9 cellular contexts compared by ENCODE assay signal in the genomic region with DNA sequence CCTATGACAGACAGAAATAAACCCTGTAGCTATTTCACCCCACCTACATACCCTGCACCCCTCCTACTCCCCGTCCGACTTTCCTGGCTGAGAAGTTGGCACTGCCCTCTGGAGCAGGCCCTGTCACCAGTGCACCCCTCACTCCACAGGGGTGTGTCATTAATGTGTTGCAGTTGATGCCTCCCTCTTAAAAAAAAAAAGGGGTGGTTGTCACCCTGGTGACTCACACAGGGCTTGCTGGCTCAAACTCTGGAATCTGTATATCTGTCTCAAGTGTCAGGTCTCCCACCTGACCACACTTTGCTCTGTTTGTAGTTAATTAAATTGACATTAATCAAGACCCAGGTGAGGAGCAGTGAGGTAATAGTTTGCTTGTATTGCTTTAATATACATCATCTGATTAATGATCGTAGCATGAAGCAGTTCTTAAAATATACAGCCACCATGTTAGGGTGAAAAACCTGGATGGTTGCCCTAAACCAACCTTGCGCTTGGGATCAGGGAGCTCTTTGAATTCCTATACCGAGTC. TPM values are rescaled to one million over a fixed set of nuclear protein-coding genes. Genes with fewer than 3 reads are reported as not detected.
DNase-seq lines count a peak whose midpoint lies in the region; ATAC-seq, FAIRE-seq and TF ChIP-seq lines count a peak whose summit lies in the region.
"Had no signal": no experiment of that assay in that cellular context is flagged by ENCODE, and none has a peak within 500 bp of the region (broad histone marks: within the 10 kb centered on the region; RNA-seq: fewer than 3 reads in every experiment).

No MANE protein-coding gene starts in this region.

- TF ChIP-seq EP300 in A549 (IDR thresholded peaks at IDR 0.05) (no peak), gastroesophageal sphincter (IDR thresholded peaks at IDR 0.05) (no peak), ovary (IDR thresholded peaks at IDR 0.05) (no peak)

- H3K27ac ChIP-seq in A549 (peak overlapping the region in 1 of 2 experiments; percentile 43; a peak in 1 of 6 replicates), gastroesophageal sphincter (peak overlapping the region in 2 of 4 donors; percentile 36 to 68), ovary (no peak overlapping the region)
- H3K27ac ChIP-seq: VCaP had no signal

- H3K4me3 ChIP-seq in A549 (no peak overlapping the region), gastroesophageal sphincter (no peak overlapping the region), ovary (no peak overlapping the region)

- H3K4me3 Mint-ChIP-seq in activated B cell treated with CpG ODN at 0.5 μM for 24 hours (no peak overlapping the region), immature natural killer cell (peak overlapping the region; percentile 53 to 90 (median 65))

- H3K27me3 Mint-ChIP-seq in activated B cell treated with CpG ODN at 0.5 μM for 24 hours = no peaks in the 10 kb centered on the region
- H3K27me3 Mint-ChIP-seq in immature natural killer cell (ENCODE audit: low read depth in 3 of 3) = peaks cover 6 to 19% (median 7%) of the 10 kb centered on the region in 3 donors

- TF ChIP-seq POLR2A in A549 (IDR thresholded peaks at IDR 0.05; ENCODE audit: low read length) = no peak
- TF ChIP-seq POLR2A in gastroesophageal sphincter (IDR thresholded peaks at IDR 0.05) = no peak
- no peak for TF ChIP-seq POLR2A in ovary (IDR thresholded peaks at IDR 0.05)

- intact Hi-C loops in activated B cell treated with CpG ODN at 0.5 μM for 24 hours (cut with micrococcal nuclease) = loop anchor here (10.0 kb wide), 1 partner anchor 339 kb away; a partner anchor contains a TSS
- intact Hi-C loops in ovary (cut with DNase I) = no loop called here

- DNase-seq in A549 (ENCODE audit: low read depth in 1 of 2, low spot score in 1 of 2) (no peak), GM03348 (ENCODE audit: low spot score) (peak; percentile 52), activated B cell treated with CpG ODN at 0.5 μM for 24 hours (no peak), immature natural killer cell (peak in 2 of 3 donors; percentile 26 to 35), ovary (no peak)

- H3K36me3 ChIP-seq in gastroesophageal sphincter = no peaks in the 10 kb centered on the region
- H3K36me3 ChIP-seq in ovary = no peaks in the 10 kb centered on the region

- peaks cover 37% of the 10 kb centered on the region for H3K4me1 ChIP-seq in A549
- peaks cover 0 to 62% (median 26%) of the 10 kb centered on the region in 3 donors for H3K4me1 ChIP-seq in gastroesophageal sphincter
- H3K4me1 ChIP-seq in ovary (ENCODE audit: insufficient read depth) = peaks cover 7% of the 10 kb centered on the region

- CTCF ChIA-PET in A549 (lab: Yijun Ruan, JAX) (interaction anchor here (0.9 to 1.5 kb wide), 3 partner anchors 37 to 87 kb away, joined by 3 to 8 read pairs (median 3); no protein-coding TSS in a partner anchor), activated B cell treated with CpG ODN at 0.5 μM for 24 hours (lab: Charles Lee) (interaction anchor here (5.0 kb wide), 1 partner anchor 87 kb away, joined by 49 read pairs; no protein-coding TSS in a partner anchor)

- H3K27ac Mint-ChIP-seq in activated B cell treated with CpG ODN at 0.5 μM for 24 hours (peak overlapping the region; percentile 63), immature natural killer cell (peak overlapping the region; percentile 82 to 97 (median 92))

- no peak for FAIRE-seq in A549 (lab: Jason Lieb, UNC)

- no peak for TF ChIP-seq CTCF in A549 (IDR thresholded peaks at IDR 0.05)
- no peak for TF ChIP-seq CTCF in activated B cell treated with CpG ODN at 0.5 μM for 24 hours (IDR thresholded peaks at IDR 0.05)
- no peak for TF ChIP-seq CTCF in gastroesophageal sphincter (IDR thresholded peaks at IDR 0.05)
- no peak for TF ChIP-seq CTCF in ovary (IDR thresholded peaks at IDR 0.05)

- H3K27me3 ChIP-seq in gastroesophageal sphincter = no peaks in the 10 kb centered on the region
- no peaks in the 10 kb centered on the region for H3K27me3 ChIP-seq in ovary

- TF ChIP-seq RAD21 in A549 (conservative IDR thresholded peaks at IDR 0.05 in 1 of 2, IDR thresholded peaks at IDR 0.05 in 1 of 2) = no peak

- 74% methylated on average over 5 of the region's 5 CpGs for WGBS in A549 (ENCODE audit: missing lambda C conversion rate)
- WGBS in gastroesophageal sphincter (ENCODE audit: low coverage in 1 of 2), 2 donors = 59 to 73% methylated on average over 3 to 5 of the region's 5 CpGs
- WGBS in ovary, 3 donors = 90 to 91% (median 90%) methylated on average over 5 of the region's 5 CpGs

- H3K9me3 ChIP-seq in A549 (no peaks in the 10 kb centered on the region), gastroesophageal sphincter (no peaks in the 10 kb centered on the region), ovary (no peaks in the 10 kb centered on the region)

- no peaks in the 10 kb centered on the region for H3K9me3 Mint-ChIP-seq in activated B cell treated with CpG ODN at 0.5 μM for 24 hours
- no peaks in the 10 kb centered on the region for H3K9me3 Mint-ChIP-seq in immature natural killer cell

- ATAC-seq in A549 (no peak), activated B cell treated with CpG ODN at 0.5 μM for 24 hours (ENCODE audit: low read depth) (no peak), gastroesophageal sphincter (no peak), HG03354 (IDR thresholded peaks at IDR 0.05; ENCODE audit: poor library complexity, severe bottlenecking, unreplicated experiment) (no peak), HG03025 (IDR thresholded peaks at IDR 0.05; ENCODE audit: low FRiP score, unreplicated experiment) (no peak)

- H3K4me1 Mint-ChIP-seq in activated B cell treated with CpG ODN at 0.5 μM for 24 hours (peaks cover 40% of the 10 kb centered on the region), immature natural killer cell (peaks cover 58 to 66% of the 10 kb centered on the region in 2 donors)

- peak overlapping the region; percentile 19; the same call in 1 of the 3 replicates for H3K4me2 ChIP-seq in A549

- POLR2A ChIA-PET in A549 (lab: Yijun Ruan, JAX) = no interaction called here
- POLR2A ChIA-PET in activated B cell treated with CpG ODN at 0.5 μM for 24 hours (lab: Charles Lee) = interaction anchor here (0.6 to 2.5 kb wide), 2 partner anchors 15 to 18 kb away, joined by 6 to 29 read pairs; no protein-coding TSS in a partner anchor

- H3K36me3 Mint-ChIP-seq in activated B cell treated with CpG ODN at 0.5 μM for 24 hours (ENCODE audit: low read depth) (peaks cover 5% of the 10 kb centered on the region), immature natural killer cell (no peaks in the 10 kb centered on the region)

TF ChIP-seq in A549, 52 proteins besides CTCF, POLR2A, EP300 and RAD21:
- TF ChIP-seq HOXB5 (CRISPR knock-in tag; IDR thresholded peaks at IDR 0.05) (no peak), GATA3 (IDR thresholded peaks at IDR 0.05; ENCODE audit: borderline replicate concordance) (no peak), ZNF302 (CRISPR knock-in tag; IDR thresholded peaks at IDR 0.05) (no peak), CBX2 (IDR thresholded peaks at IDR 0.05; ENCODE audit: borderline replicate concordance, low read depth) (no peak), CHD4 (IDR thresholded peaks at IDR 0.05; ENCODE audit: borderline replicate concordance) (no peak), JUNB (IDR thresholded peaks at IDR 0.05) (no peak), FOSB (CRISPR knock-in tag; IDR thresholded peaks at IDR 0.05) (no peak), MAFK (IDR thresholded peaks at IDR 0.05; ENCODE audit: partially characterized antibody) (no peak), CEBPB (IDR thresholded peaks at IDR 0.05) (no peak), HOXA7 (CRISPR knock-in tag; IDR thresholded peaks at IDR 0.05) (no peak), RARB (CRISPR knock-in tag; IDR thresholded peaks at IDR 0.05) (no peak), CBX8 (IDR thresholded peaks at IDR 0.05) (no peak), KDM5A (IDR thresholded peaks at IDR 0.05) (no peak), MAZ (IDR thresholded peaks at IDR 0.05; ENCODE audit: borderline replicate concordance, low read depth, low read length) (no peak), EHF (CRISPR knock-in tag; IDR thresholded peaks at IDR 0.05) (no peak)
- TF ChIP-seq, protein P1, sequence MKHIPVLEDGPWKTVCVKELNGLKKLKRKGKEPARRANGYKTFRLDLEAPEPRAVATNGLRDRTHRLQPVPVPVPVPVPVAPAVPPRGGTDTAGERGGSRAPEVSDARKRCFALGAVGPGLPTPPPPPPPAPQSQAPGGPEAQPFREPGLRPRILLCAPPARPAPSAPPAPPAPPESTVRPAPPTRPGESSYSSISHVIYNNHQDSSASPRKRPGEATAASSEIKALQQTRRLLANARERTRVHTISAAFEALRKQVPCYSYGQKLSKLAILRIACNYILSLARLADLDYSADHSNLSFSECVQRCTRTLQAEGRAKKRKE (CRISPR knock-in tag; IDR thresholded peaks at IDR 0.05; ENCODE audit: low read depth) = no peak
- TF ChIP-seq, protein P2, sequence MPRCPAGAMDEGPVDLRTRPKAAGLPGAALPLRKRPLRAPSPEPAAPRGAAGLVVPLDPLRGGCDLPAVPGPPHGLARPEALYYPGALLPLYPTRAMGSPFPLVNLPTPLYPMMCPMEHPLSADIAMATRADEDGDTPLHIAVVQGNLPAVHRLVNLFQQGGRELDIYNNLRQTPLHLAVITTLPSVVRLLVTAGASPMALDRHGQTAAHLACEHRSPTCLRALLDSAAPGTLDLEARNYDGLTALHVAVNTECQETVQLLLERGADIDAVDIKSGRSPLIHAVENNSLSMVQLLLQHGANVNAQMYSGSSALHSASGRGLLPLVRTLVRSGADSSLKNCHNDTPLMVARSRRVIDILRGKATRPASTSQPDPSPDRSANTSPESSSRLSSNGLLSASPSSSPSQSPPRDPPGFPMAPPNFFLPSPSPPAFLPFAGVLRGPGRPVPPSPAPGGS (IDR thresholded peaks at IDR 0.05) = no peak

RNA-seq across cellular contexts. Expression of a gene that starts 2.0 kb away (rescaled TPM):
- polyA plus RNA-seq in A549 (2011; rRNA removed) = 12.5 and 25.2 TPM in 2 replicates
- 29.4 and 31.6 TPM in 2 replicates for polyA plus RNA-seq in A549 (2012; cell fraction: cytosol; rRNA removed)
- polyA plus RNA-seq in A549 (2012; cell fraction: nucleus; rRNA removed) = 31.3 and 36.8 TPM in 2 replicates
- 28.4 to 29.3 TPM (median 28.9 TPM) in 3 replicates for polyA plus RNA-seq in A549 (2017; fragmentation: RNase III; extraction: RNeasy Plus Mini Kit Qiagen cat#74134 plus additional on column Dnase treatment)
- 11.7 and 12.7 TPM in 2 replicates for polyA minus RNA-seq in A549 (2011; rRNA and poly(A)+ RNA removed)
- total RNA-seq in activated B cell treated with CpG ODN at 0.5 μM for 24 hours = 116 and 126 TPM in 2 replicates
- polyA plus RNA-seq in immature natural killer cell = 10 to 100 TPM in 2 of 3 donors, 1 to 10 TPM in 1; 8.8 to 48.5 (median 21.0) TPM
- total RNA-seq in gastroesophageal sphincter = 10 to 100 TPM; 30.9 to 69.0 (median 36.6) TPM
- total RNA-seq in ovary = 10 to 100 TPM; 10.7 to 83.0 (median 57.9) TPM
- polyA plus RNA-seq in ovary = 10 to 100 TPM; 13.7 to 18.9 TPM

Comparison
In these comparisons a context has a peak if more than half of its experiments do, and no peak if none do; other contexts are left out.
1. DNase-seq: peak in GM03348 (single experiment) and immature natural killer cell (2 of 3); none in A549 (0 of 2), activated B cell treated with CpG ODN at 0.5 μM for 24 hours (single experiment) and ovary (0 of 5).